9 cellular contexts compared by ENCODE assay signal in genomic region chr20:31706607-31707257, GRCh38. TPM values are rescaled to one million over a fixed set of nuclear protein-coding genes. Genes with fewer than 3 reads are reported as not detected.
DNase-seq lines count a peak whose midpoint lies in the region; ATAC-seq and TF ChIP-seq lines count a peak whose summit lies in the region.
"Had no signal": no experiment of that assay in that cellular context is flagged by ENCODE, and none has a peak within 500 bp of the region (broad histone marks: within the 10 kb centered on the region; RNA-seq: fewer than 3 reads in every experiment).

No MANE protein-coding gene starts in this region.

- H3K9me3 ChIP-seq in smooth muscle cell (replicated peaks; ENCODE audit: low read depth) = no peaks in the 10 kb centered on the region
- H3K9me3 ChIP-seq in uterus = no peaks in the 10 kb centered on the region
- H3K9me3 ChIP-seq: esophagus muscularis mucosa had no signal

- H3K79me2 ChIP-seq in smooth muscle cell (ENCODE audit: low read depth) = peaks cover 52% of the 10 kb centered on the region

- no peaks in the 10 kb centered on the region for H3K9me3 Mint-ChIP-seq in endothelial cell (ENCODE audit: unreplicated experiment)

- H3K27me3 ChIP-seq in smooth muscle cell (ENCODE audit: low read depth) = no peaks in the 10 kb centered on the region
- no peaks in the 10 kb centered on the region for H3K27me3 ChIP-seq in uterus
- H3K27me3 ChIP-seq: esophagus muscularis mucosa had no signal

- H3K9ac ChIP-seq in smooth muscle cell (ENCODE audit: low read depth) = no peak overlapping the region

- H3K27ac ChIP-seq in RWPE1 (peak overlapping the region; percentile 17; the same call in 1 of the 2 replicates), smooth muscle cell (ENCODE audit: low read depth) (peak overlapping the region; percentile 75), uterus (no peak overlapping the region)

- no peaks in the 10 kb centered on the region for H4K20me1 ChIP-seq in smooth muscle cell (ENCODE audit: low read depth)

- H3K27me3 Mint-ChIP-seq in endothelial cell (ENCODE audit: unreplicated experiment) = peaks cover 1% of the 10 kb centered on the region

- POLR2A ChIA-PET in RWPE1 (lab: Yijun Ruan, JAX; ENCODE audit: low non-redundant PET) = interaction anchor here (0.6 kb wide), 1 partner anchor 160 kb away, joined by 3 read pairs; no protein-coding TSS in a partner anchor

- TF ChIP-seq CTCF in RWPE1 (conservative IDR thresholded peaks at IDR 0.05; ENCODE audit: low read depth) = no peak
- no peak for TF ChIP-seq CTCF in endothelial cell (IDR thresholded peaks at IDR 0.05; ENCODE audit: unreplicated experiment)
- no peak for TF ChIP-seq CTCF in smooth muscle cell (IDR thresholded peaks at IDR 0.05; ENCODE audit: borderline replicate concordance, insufficient read depth, poor library complexity, severe bottlenecking)
- no peak for TF ChIP-seq CTCF in uterus (IDR thresholded peaks at IDR 0.05)

- intact Hi-C loops in uterus (cut with DNase I; ENCODE audit: low total_unique reads) = no loop called here

- DNase-seq in HUDEP-2 (lab: John Stamatoyannopoulos, UW; ENCODE audit: unreplicated experiment in 76 of 76) = peak in 73 of 76 experiments; percentile 27 to 91 (median 69)
- no peak for DNase-seq in RWPE1 (ENCODE audit: low spot score)
- no peak for DNase-seq in endothelial cell (ENCODE audit: low spot score)
- DNase-seq in smooth muscle cell (lab: John Stamatoyannopoulos, UW; ENCODE audit: unreplicated experiment) = no peak
- DNase-seq in uterus = no peak
- DNase-seq in stimulated activated CD4-positive, alpha-beta T cell treated with anti-CD3 and anti-CD28 coated beads, Interleukin-2, amount 100 ng/mL, for 48 hours = no peak
- no peak for DNase-seq in foreskin melanocyte

- H3K4me2 ChIP-seq in smooth muscle cell = no peak overlapping the region

- H3F3A ChIP-seq in smooth muscle cell (ENCODE audit: low read depth) = no peaks in the 10 kb centered on the region

- H3K4me3 Mint-ChIP-seq in endothelial cell (ENCODE audit: unreplicated experiment) = no peak overlapping the region

- ATAC-seq in GM21717 (IDR thresholded peaks at IDR 0.05; ENCODE audit: unreplicated experiment) = no peak

- H3K4me1 Mint-ChIP-seq in endothelial cell (ENCODE audit: unreplicated experiment) = peaks cover 32% of the 10 kb centered on the region

- CTCF ChIA-PET in RWPE1 (lab: Yijun Ruan, JAX) = interaction anchor here (0.9 to 1.2 kb wide), 3 partner anchors 14 to 74 kb away, joined by 3 to 5 read pairs (median 3); partner anchors contain the start of gene BCL2L1

- no peak for TF ChIP-seq POLR2A in uterus (IDR thresholded peaks at IDR 0.05)

- peaks cover 3% of the 10 kb centered on the region for H3K4me1 ChIP-seq in smooth muscle cell (ENCODE audit: low read depth)
- no peaks in the 10 kb centered on the region for H3K4me1 ChIP-seq in uterus

- H3K36me3 Mint-ChIP-seq in endothelial cell (ENCODE audit: low read depth, unreplicated experiment) = peaks cover 29% of the 10 kb centered on the region

- H2AFZ ChIP-seq in smooth muscle cell (ENCODE audit: low read depth) = no peak overlapping the region

- H3K27ac Mint-ChIP-seq in endothelial cell (ENCODE audit: unreplicated experiment) = peak overlapping the region; percentile 41

- no peaks in the 10 kb centered on the region for H3K36me3 ChIP-seq in smooth muscle cell (ENCODE audit: low read depth)
- H3K36me3 ChIP-seq in uterus = no peaks in the 10 kb centered on the region

- 85% methylated on average over 2 of the region's 2 CpGs for WGBS in smooth muscle cell (ENCODE audit: low lambda C conversion rate)

- no peak overlapping the region for H3K4me3 ChIP-seq in smooth muscle cell
- no peak overlapping the region for H3K4me3 ChIP-seq in uterus
- H3K4me3 ChIP-seq: esophagus muscularis mucosa had no signal

RNA-seq across cellular contexts. Expression of gene BCL2L1, which starts 15.9 kb away (rescaled TPM):
- total RNA-seq in endothelial cell (ENCODE audit: unreplicated experiment) (52.9 TPM), smooth muscle cell (35.5 and 47.0 TPM in 2 replicates), uterus (100 to 1,000 TPM in 1 of 4 donors, 10 to 100 TPM in 3; 35.0 to 113 (median 57.4) TPM)
- 24.8 and 41.1 TPM in 2 replicates for polyA plus RNA-seq in smooth muscle cell

RNA-seq across cellular contexts. Expression of gene TPX2, which starts 32.4 kb away (rescaled TPM):
- total RNA-seq in endothelial cell (ENCODE audit: unreplicated experiment) (27.2 TPM), smooth muscle cell (24.5 and 28.3 TPM in 2 replicates), uterus (10 to 100 TPM in 1 of 4 donors, under 1 TPM in 2, not detected in 1; 0.12 to 32.4 (median 0.59) TPM)
- 18.7 and 21.7 TPM in 2 replicates for polyA plus RNA-seq in smooth muscle cell

Comparison
In these comparisons a context has a peak if more than half of its experiments do, and no peak if none do; other contexts are left out.
1. DNase-seq: peak in HUDEP-2 (73 of 76); none in RWPE1 (single experiment), endothelial cell (single experiment), smooth muscle cell (single experiment), uterus (0 of 2), stimulated activated CD4-positive, alpha-beta T cell treated with anti-CD3 and anti-CD28 coated beads, Interleukin-2, amount 100 ng/mL, for 48 hours (0 of 2) and foreskin melanocyte (single experiment).
2. H3K27ac ChIP-seq: peak in RWPE1 (single experiment) and smooth muscle cell (single experiment); none in uterus (0 of 2).